9 cellular contexts compared by ENCODE assay signal in the genomic region with DNA sequence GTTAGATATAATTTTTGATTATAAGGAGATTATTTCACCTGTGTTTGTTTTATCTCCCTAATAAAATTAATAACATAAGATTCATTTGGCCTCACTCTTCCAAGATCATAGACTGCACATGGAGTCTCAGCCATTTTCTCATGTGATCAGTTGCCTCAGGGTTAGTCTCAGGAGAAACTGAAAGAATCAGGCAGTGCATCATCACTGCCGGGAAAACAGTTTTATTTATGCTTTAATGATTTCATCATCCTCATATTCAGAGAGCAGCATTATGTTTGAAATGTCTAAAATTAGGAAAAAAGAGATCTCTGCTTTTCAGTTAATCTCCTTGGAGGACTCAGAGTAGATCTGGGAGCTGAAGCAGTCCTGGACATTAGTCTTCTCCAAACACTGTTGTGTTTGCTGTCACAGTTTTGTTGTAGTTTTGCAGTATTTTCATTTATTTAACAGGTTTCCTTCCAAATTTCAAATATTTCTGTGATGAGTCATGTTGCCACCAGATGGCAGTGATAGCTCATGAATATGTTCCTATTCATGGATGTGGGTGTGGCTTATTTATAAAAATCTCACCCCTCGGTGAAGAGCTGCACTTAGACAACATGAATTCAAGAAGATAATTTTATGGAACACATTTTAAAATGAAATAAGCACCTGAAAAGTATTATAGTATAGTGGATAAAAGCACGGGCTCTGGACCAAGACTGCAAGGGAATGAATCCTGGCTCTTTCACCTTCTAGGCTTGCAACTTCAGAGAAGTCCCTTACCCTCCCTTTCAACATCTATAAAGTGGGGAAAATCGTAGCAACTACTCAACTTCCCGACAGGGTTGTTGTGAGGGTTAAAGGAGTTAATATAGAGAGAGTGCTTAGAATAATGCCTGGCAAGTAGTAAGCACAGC. TPM values are rescaled to one million over a fixed set of nuclear protein-coding genes. Genes with fewer than 3 reads are reported as not detected.
A peak's percentile ranks its signal among the peaks of the same experiment; 100 is the strongest.
DNase-seq lines count a peak whose midpoint lies in the region; ATAC-seq and TF ChIP-seq lines count a peak whose summit lies in the region.
"Had no signal": no experiment of that assay in that cellular context is flagged by ENCODE, and none has a peak within 500 bp of the region (broad histone marks: within the 10 kb centered on the region; RNA-seq: fewer than 3 reads in every experiment).

No MANE protein-coding gene starts in this region.

- H3K4me3 Mint-ChIP-seq in neural crest cell = no peak overlapping the region
- H3K4me3 Mint-ChIP-seq in activated T-helper 17 cell treated with anti-CD3 and anti-CD28 coated beads, Interleukin-2, amount 50 U/mL, for 72 hours = no peak overlapping the region
- H3K4me3 Mint-ChIP-seq: IgD-negative memory B cell had no signal

- TF ChIP-seq CTCF in GM12873 (IDR thresholded peaks at IDR 0.05; ENCODE audit: insufficient read depth, low read depth, low read length, missing control alignments) (peak; percentile 47), neural crest cell (conservative IDR thresholded peaks at IDR 0.05) (peak; percentile 79)

- DNase-seq in AG20443 (ENCODE audit: low spot score) = peak; percentile 85
- DNase-seq in NCI-H146 treated with DMSO at 0.1 percent for 48 hours (lab: John Stamatoyannopoulos, UW; ENCODE audit: unreplicated experiment) = peak; percentile 30
- DNase-seq in T-helper 9 cell = peak; percentile 1
- DNase-seq in fibroblast of peridontal ligament (ENCODE audit: extremely low read depth) = peak; percentile 94
- DNase-seq in neural crest cell (ENCODE audit: low read depth, low spot score) = peak; percentile 22

- H3K4me1 Mint-ChIP-seq in neural crest cell = peaks cover 6% of the 10 kb centered on the region
- no peaks in the 10 kb centered on the region for H3K4me1 Mint-ChIP-seq in activated T-helper 17 cell treated with anti-CD3 and anti-CD28 coated beads, Interleukin-2, amount 50 U/mL, for 72 hours

- no peak for ATAC-seq in activated T-helper 17 cell treated with anti-CD3 and anti-CD28 coated beads, Interleukin-2, amount 50 U/mL, for 72 hours (replicated peaks)
- no peak for ATAC-seq in HG03460 (IDR thresholded peaks at IDR 0.05; ENCODE audit: unreplicated experiment)

- peaks cover 22% of the 10 kb centered on the region for H3K36me3 Mint-ChIP-seq in neural crest cell (ENCODE audit: low read depth)
- H3K36me3 Mint-ChIP-seq in activated T-helper 17 cell treated with anti-CD3 and anti-CD28 coated beads, Interleukin-2, amount 50 U/mL, for 72 hours (ENCODE audit: low read depth) = peaks cover 43% of the 10 kb centered on the region

- H3K27me3 Mint-ChIP-seq in neural crest cell (ENCODE audit: low read depth) = no peaks in the 10 kb centered on the region
- H3K27me3 Mint-ChIP-seq in activated T-helper 17 cell treated with anti-CD3 and anti-CD28 coated beads, Interleukin-2, amount 50 U/mL, for 72 hours = no peaks in the 10 kb centered on the region
- H3K27me3 Mint-ChIP-seq: IgD-negative memory B cell had no signal

- no peak overlapping the region for H3K27ac Mint-ChIP-seq in neural crest cell (ENCODE audit: unreplicated experiment)
- no peak overlapping the region for H3K27ac Mint-ChIP-seq in activated T-helper 17 cell treated with anti-CD3 and anti-CD28 coated beads, Interleukin-2, amount 50 U/mL, for 72 hours
- H3K27ac Mint-ChIP-seq: IgD-negative memory B cell had no signal

- H3K9me3 Mint-ChIP-seq in neural crest cell = no peaks in the 10 kb centered on the region
- H3K9me3 Mint-ChIP-seq in activated T-helper 17 cell treated with anti-CD3 and anti-CD28 coated beads, Interleukin-2, amount 50 U/mL, for 72 hours = no peaks in the 10 kb centered on the region
- H3K9me3 Mint-ChIP-seq: IgD-negative memory B cell had no signal

RNA-seq across cellular contexts. Expression of a gene that starts 31.2 kb away (rescaled TPM):
- 84.6 and 85.5 TPM in 2 replicates for total RNA-seq in neural crest cell
- total RNA-seq in activated T-helper 17 cell treated with anti-CD3 and anti-CD28 coated beads, Interleukin-2, amount 50 U/mL, for 72 hours = 10 to 100 TPM; 56.6 to 76.1 TPM

RNA-seq across cellular contexts. Expression of a gene that starts 48.5 kb away (rescaled TPM):
- total RNA-seq in neural crest cell = 0.36 and 0.47 TPM in 2 replicates
- total RNA-seq in activated T-helper 17 cell treated with anti-CD3 and anti-CD28 coated beads, Interleukin-2, amount 50 U/mL, for 72 hours = under 1 TPM; 0.61 to 0.97 TPM

Comparison
In these comparisons a context has a peak if more than half of its experiments do, and no peak if none do; other contexts are left out.
1. DNase-seq: peak in every context shown above with its lines; median percentile 94 in fibroblast of peridontal ligament; 85 in AG20443; 30 in NCI-H146 treated with DMSO at 0.1 percent for 48 hours; 22 in neural crest cell; 1 in T-helper 9 cell.